9 cellular contexts compared by ENCODE assay signal in genomic region chr11:73335204-73335923, GRCh38. TPM values are rescaled to one million over a fixed set of nuclear protein-coding genes. Genes with fewer than 3 reads are reported as not detected.
DNase-seq lines count a peak whose midpoint lies in the region; ATAC-seq and TF ChIP-seq lines count a peak whose summit lies in the region.
"Had no signal": no experiment of that assay in that cellular context is flagged by ENCODE, and none has a peak within 500 bp of the region (broad histone marks: within the 10 kb centered on the region; RNA-seq: fewer than 3 reads in every experiment).

No MANE protein-coding gene starts in this region.

- peaks cover 99% of the 10 kb centered on the region for H4K20me1 ChIP-seq in IMR-90 (ENCODE audit: insufficient read depth, low read length)

- peak overlapping the region; percentile 74 for H4K91ac ChIP-seq in IMR-90 (ENCODE audit: insufficient read depth, low read depth, low read length)

- TF ChIP-seq POLR2A in IMR-90 (IDR thresholded peaks at IDR 0.05; ENCODE audit: low read depth, low read length): 0 out of 2 replicates have a peak, but pooled peaks have one; percentile 55

- H3K27me3 ChIP-seq in IMR-90 (ENCODE audit: control insufficient read depth, insufficient read depth, low read length): no peaks in the 10 kb centered on the region
- no peaks in the 10 kb centered on the region for H3K27me3 ChIP-seq in esophagus (ENCODE audit: control insufficient read depth in 1 of 2, insufficient read depth in 2 of 2, low read length in 2 of 2)

- no CpG with 5 or more reads among the region's 4 CpGs for WGBS in IMR-90 (ENCODE audit: extremely low coverage in 2 of 2, insufficient read length in 1 of 2), 2 experiments
- 10 to 15% methylated on average over 4 of the region's 4 CpGs for WGBS in esophagus, 2 donors

- no peak overlapping the region for H4K5ac ChIP-seq in IMR-90 (ENCODE audit: low read depth, low read length)

- intact Hi-C loops in IMR-90 (cut with micrococcal nuclease): loop anchor here (1.0 kb wide), 2 partner anchors 28 to 40 kb away; no protein-coding TSS in a partner anchor

- no peaks in the 10 kb centered on the region for H3K9me3 Mint-ChIP-seq in naive thymus-derived CD8-positive, alpha-beta T cell
- H3K9me3 Mint-ChIP-seq in stimulated activated effector memory CD8-positive, alpha-beta T cell treated with anti-CD3 and anti-CD28 coated beads, Interleukin-12 subunit alpha, Interleukin-12 subunit beta, amount 100 ng/mL, for 72 hours: no peaks in the 10 kb centered on the region
- H3K9me3 Mint-ChIP-seq: T-helper 1 cell treated with Interleukin-12 subunit alpha and Interleukin-12 subunit beta and Interleukin-4 antibody, amounts not matched to agents 30 μg/mL and 1 μg/mL, for 36 hours had no signal

- H2BK20ac ChIP-seq in IMR-90 (ENCODE audit: low read depth, low read length): peak overlapping the region; percentile 13; the same call in 1 of the 2 replicates

- peak overlapping the region; percentile 96 for H2AK9ac ChIP-seq in IMR-90 (replicated peaks; ENCODE audit: low read depth, low read length, poor library complexity)

- POLR2A ChIA-PET in IMR-90 (lab: Charles Lee; ENCODE audit: unreplicated experiment): interaction anchor here (0.6 to 0.7 kb wide), 5 partner anchors 8 to 50 kb away, joined by 3 to 5 read pairs (median 4); no protein-coding TSS in a partner anchor
- POLR2A ChIA-PET in naive thymus-derived CD8-positive, alpha-beta T cell (lab: Charles Lee): interaction anchor here (0.5 to 1.0 kb wide), 4 partner anchors 26 to 901 kb away, joined by 3 to 5 read pairs (median 3); partner anchors contain the start of gene CLPB

- H4K8ac ChIP-seq in IMR-90 (ENCODE audit: low read depth in 2 of 2, low read length in 2 of 2): peak overlapping the region; percentile 10 to 58; a peak in 2 of 4 replicates

- TF ChIP-seq RAD21 in IMR-90 (IDR thresholded peaks at IDR 0.05; ENCODE audit: low read length): peak; percentile 99

- no peak overlapping the region for H3K4me3 Mint-ChIP-seq in naive thymus-derived CD8-positive, alpha-beta T cell
- no peak overlapping the region for H3K4me3 Mint-ChIP-seq in stimulated activated effector memory CD8-positive, alpha-beta T cell treated with anti-CD3 and anti-CD28 coated beads, Interleukin-12 subunit alpha, Interleukin-12 subunit beta, amount 100 ng/mL, for 72 hours
- H3K4me3 Mint-ChIP-seq: T-helper 1 cell treated with Interleukin-12 subunit alpha and Interleukin-12 subunit beta and Interleukin-4 antibody, amounts not matched to agents 30 μg/mL and 1 μg/mL, for 36 hours had no signal

- no peak overlapping the region for H3K4me3 ChIP-seq in IMR-90 (ENCODE audit: insufficient read depth, low read depth, low read length)
- H3K4me3 ChIP-seq in esophagus (ENCODE audit: low read depth in 1 of 2, low read length in 2 of 2): no peak overlapping the region

- H3K36me3 Mint-ChIP-seq in naive thymus-derived CD8-positive, alpha-beta T cell: no peaks in the 10 kb centered on the region
- no peaks in the 10 kb centered on the region for H3K36me3 Mint-ChIP-seq in stimulated activated effector memory CD8-positive, alpha-beta T cell treated with anti-CD3 and anti-CD28 coated beads, Interleukin-12 subunit alpha, Interleukin-12 subunit beta, amount 100 ng/mL, for 72 hours

- peak overlapping the region; percentile 83 for H2AK5ac ChIP-seq in IMR-90 (ENCODE audit: low read depth, low read length)

- peaks cover 29% of the 10 kb centered on the region for H3K9me1 ChIP-seq in IMR-90 (ENCODE audit: insufficient read depth, low read length)

- H3K79me1 ChIP-seq in IMR-90 (ENCODE audit: low read depth in 1 of 2, low read length in 2 of 2): peaks cover 20 to 94% of the 10 kb centered on the region in 2 experiments

- dilution Hi-C loops in IMR-90 (cut with HindIII; ENCODE audit: low sequenced_read_pairs, unreplicated experiment): no loop called here

- H2AFZ ChIP-seq in IMR-90 (replicated peaks; ENCODE audit: low read length, poor library complexity): no peak overlapping the region

- no peak overlapping the region for H3K27ac Mint-ChIP-seq in naive thymus-derived CD8-positive, alpha-beta T cell
- H3K27ac Mint-ChIP-seq in stimulated activated effector memory CD8-positive, alpha-beta T cell treated with anti-CD3 and anti-CD28 coated beads, Interleukin-12 subunit alpha, Interleukin-12 subunit beta, amount 100 ng/mL, for 72 hours: no peak overlapping the region
- H3K27ac Mint-ChIP-seq: T-helper 1 cell treated with Interleukin-12 subunit alpha and Interleukin-12 subunit beta and Interleukin-4 antibody, amounts not matched to agents 30 μg/mL and 1 μg/mL, for 36 hours had no signal

- no peaks in the 10 kb centered on the region for H3K9me3 ChIP-seq in IMR-90 (ENCODE audit: control insufficient read depth, insufficient read depth, low read length)
- no peaks in the 10 kb centered on the region for H3K9me3 ChIP-seq in esophagus (ENCODE audit: control insufficient read depth in 2 of 2, insufficient read depth in 1 of 2, low read depth in 1 of 2, low read length in 1 of 2)

- ATAC-seq in IMR-90 (ENCODE audit: low read depth) (peak; percentile 67), GM19397 (IDR thresholded peaks at IDR 0.05; ENCODE audit: unreplicated experiment) (no peak)
- ATAC-seq in naive thymus-derived CD8-positive, alpha-beta T cell: peak; percentile 78 to 89
- ATAC-seq in stimulated activated effector memory CD8-positive, alpha-beta T cell treated with anti-CD3 and anti-CD28 coated beads, Interleukin-12 subunit alpha, Interleukin-12 subunit beta, amount 100 ng/mL, for 72 hours: peak; percentile 61

- TF ChIP-seq CTCF in IMR-90 (conservative IDR thresholded peaks at IDR 0.05; ENCODE audit: low read depth, low read length): peak; percentile 99

- H3K4ac ChIP-seq in IMR-90 (ENCODE audit: low read depth, low read length): peak overlapping the region; percentile 86

- H3K14ac ChIP-seq in IMR-90 (replicated peaks; ENCODE audit: low read depth, low read length): peak overlapping the region; percentile 69

- peaks cover 0 to 8% (median 2%) of the 10 kb centered on the region in 5 donors for H3K27me3 Mint-ChIP-seq in naive thymus-derived CD8-positive, alpha-beta T cell

- BruUV-seq in IMR-90 (replicated peaks; lab: Mats Ljungman, UMichigan): no TSS peak

- peak overlapping the region; percentile 38; the same call in 1 of the 2 replicates for H3K18ac ChIP-seq in IMR-90 (ENCODE audit: low read depth, low read length)

- no peak overlapping the region; the same call in 1 of the 2 replicates for H3K56ac ChIP-seq in IMR-90 (ENCODE audit: extremely low read depth, insufficient read depth, low read length)

- H3K36me3 ChIP-seq in IMR-90 (ENCODE audit: control insufficient read depth, insufficient read depth, low read length): peaks cover 3% of the 10 kb centered on the region; the same call in 1 of the 2 replicates
- H3K36me3 ChIP-seq in esophagus (ENCODE audit: control insufficient read depth in 2 of 2, insufficient read depth in 2 of 2, low read length in 1 of 2): no peaks in the 10 kb centered on the region

- H3K4me1 Mint-ChIP-seq in naive thymus-derived CD8-positive, alpha-beta T cell: peaks cover 0 to 3% (median 0%) of the 10 kb centered on the region in 4 donors
- H3K4me1 Mint-ChIP-seq in stimulated activated effector memory CD8-positive, alpha-beta T cell treated with anti-CD3 and anti-CD28 coated beads, Interleukin-12 subunit alpha, Interleukin-12 subunit beta, amount 100 ng/mL, for 72 hours: no peaks in the 10 kb centered on the region

- peak overlapping the region; percentile 70 for H3K27ac ChIP-seq in IMR-90 (ENCODE audit: insufficient read depth, low read length)
- H3K27ac ChIP-seq in esophagus (ENCODE audit: low read depth in 2 of 2, low read length in 1 of 2): peak overlapping the region; percentile 3 to 66

- H3K4me1 ChIP-seq in IMR-90 (ENCODE audit: control insufficient read depth, insufficient read depth, low read length) (peaks cover 49% of the 10 kb centered on the region), esophagus (ENCODE audit: control insufficient read depth in 2 of 2, insufficient read depth in 2 of 2, low read length in 1 of 2) (peaks cover 7 to 8% of the 10 kb centered on the region in 2 donors)

- in situ Hi-C loops in IMR-90 (cut with MboI; ENCODE audit: low sequenced_read_pairs): loop anchor here (5.0 kb wide), 1 partner anchor 38 kb away; no protein-coding TSS in a partner anchor

- CTCF ChIA-PET in IMR-90 (lab: Yijun Ruan, JAX): interaction anchor here (0.6 to 1.9 kb wide), 18 partner anchors 10 to 604 kb away, joined by 3 to 20 read pairs (median 5); no protein-coding TSS in a partner anchor

- peak overlapping the region; percentile 27 for H3K9ac ChIP-seq in IMR-90 (ENCODE audit: low read depth, low read length)

- peak overlapping the region; percentile 84 for H2BK120ac ChIP-seq in IMR-90 (ENCODE audit: low read depth, low read length)

- H2BK15ac ChIP-seq in IMR-90 (ENCODE audit: low read depth, low read length): 0 out of 3 replicates have a peak overlapping the region, but pooled peaks have one; percentile 40

- H3K23ac ChIP-seq in IMR-90 (ENCODE audit: low read depth, low read length): peak overlapping the region; percentile 73; the same call in 1 of the 2 replicates

- peak overlapping the region; percentile 82 for H2BK5ac ChIP-seq in IMR-90 (ENCODE audit: low read depth, low read length, poor library complexity, severe bottlenecking)

- DNase-seq in CMK (ENCODE audit: low read depth): peak; percentile 67
- DNase-seq in IMR-90: peak; percentile 82
- peak; percentile 99 for DNase-seq in OCI-M1 (lab: John Stamatoyannopoulos, UW)
- peak; percentile 63 for DNase-seq in activated T-cell treated with anti-CD3 and anti-CD28 coated beads for 24 hours (ENCODE audit: low read depth)
- DNase-seq in naive thymus-derived CD8-positive, alpha-beta T cell: peak; percentile 63 to 85 (median 78)
- peak; percentile 77 to 88 for DNase-seq in stimulated activated effector memory CD8-positive, alpha-beta T cell treated with anti-CD3 and anti-CD28 coated beads, Interleukin-12 subunit alpha, Interleukin-12 subunit beta, amount 100 ng/mL, for 72 hours (ENCODE audit: low spot score in 2 of 2)

- H3K4me2 ChIP-seq in IMR-90 (ENCODE audit: low read depth, low read length): peak overlapping the region; percentile 67; the same call in 1 of the 2 replicates

RNA-seq across cellular contexts. Expression of gene ARHGEF17, which starts 27.3 kb away (rescaled TPM):
- total RNA-seq in IMR-90 (2012; rRNA removed): 19.4 and 21.7 TPM in 2 replicates
- polyA plus RNA-seq in IMR-90 (2012; rRNA removed): 97.7 and 128 TPM in 2 replicates
- 30.1 and 51.0 TPM in 2 replicates for polyA plus RNA-seq in IMR-90 (2012; cell fraction: cytosol; rRNA removed)
- 388 and 880 TPM in 2 replicates for polyA plus RNA-seq in IMR-90 (2012; cell fraction: nucleus; rRNA removed; ENCODE audit: low replicate concordance)
- polyA plus RNA-seq in esophagus: 10 to 100 TPM in 1 of 2 donors, 1 to 10 TPM in 1; 8.2 to 11.8 TPM
- total RNA-seq in naive thymus-derived CD8-positive, alpha-beta T cell: not detected
- polyA plus RNA-seq in naive thymus-derived CD8-positive, alpha-beta T cell: under 1 TPM in 1 of 3 donors, not detected in 2; 0.19 TPM

RNA-seq across cellular contexts. Expression of gene RELT, which starts 40.8 kb away (rescaled TPM):
- total RNA-seq in IMR-90 (2012; rRNA removed): 2.3 and 3.1 TPM in 2 replicates
- polyA plus RNA-seq in IMR-90 (2012; rRNA removed) (5.3 and 6.5 TPM in 2 replicates), esophagus (1 to 10 TPM; 3.8 to 3.9 TPM)
- 4.3 and 5.3 TPM in 2 replicates for polyA plus RNA-seq in IMR-90 (2012; cell fraction: cytosol; rRNA removed)
- polyA plus RNA-seq in IMR-90 (2012; cell fraction: nucleus; rRNA removed; ENCODE audit: low replicate concordance): 17.5 and 30.8 TPM in 2 replicates
- total RNA-seq in naive thymus-derived CD8-positive, alpha-beta T cell: 10 to 100 TPM; 11.7 to 12.8 TPM
- polyA plus RNA-seq in naive thymus-derived CD8-positive, alpha-beta T cell: 1 to 10 TPM; 1.3 to 3.3 (median 2.7) TPM

Comparison
In these comparisons a context has a peak if more than half of its experiments do, and no peak if none do; other contexts are left out.
1. RNA of gene ARHGEF17, which starts 27.3 kb away (polyA plus RNA-seq): 30.1 to 880 TPM in IMR-90 and 8.2 to 11.8 TPM in esophagus; 0.19 TPM in naive thymus-derived CD8-positive, alpha-beta T cell; every median in the first group is over 4 times any median in the second.
2. Peak in every context shown above with its lines, with median percentiles within 50 percentile points of each other: DNase-seq.